Comparison of ENCODE assay signal across 13 cellular contexts in the genomic region with DNA sequence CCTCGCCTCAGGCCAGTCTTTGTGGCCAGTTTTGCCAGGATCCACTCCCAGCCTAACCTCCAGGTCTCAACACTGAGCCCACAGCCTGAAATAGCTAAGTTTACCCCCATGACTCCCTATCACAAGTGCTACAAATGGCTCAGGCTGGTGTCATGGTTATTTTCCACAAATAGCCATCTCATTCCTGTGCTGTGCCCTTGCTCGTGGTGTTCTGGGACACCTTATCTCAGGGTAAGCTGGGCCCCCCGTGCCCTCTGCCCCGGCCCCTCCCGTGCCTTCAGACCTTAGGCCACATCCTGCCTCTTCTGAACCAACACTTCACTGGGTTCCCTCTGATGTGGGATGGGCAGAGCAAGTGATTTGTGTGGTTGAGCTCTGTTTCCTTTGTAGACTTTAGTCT.
DNase-seq lines count a peak whose midpoint lies in the region; ATAC-seq and TF ChIP-seq lines count a peak whose summit lies in the region.
"Had no signal": no experiment of that assay in that cellular context is flagged by ENCODE, and none has a peak within 500 bp of the region (broad histone marks: within the 10 kb centered on the region; RNA-seq: fewer than 3 reads in every experiment).

No MANE protein-coding gene starts in this region.

- peaks cover 23% of the 10 kb centered on the region for H3K4me1 Mint-ChIP-seq in activated CD4-positive, alpha-beta memory T cell treated with anti-CD3 and anti-CD28 coated beads for 36 hours (ENCODE audit: low read depth)
- H3K4me1 Mint-ChIP-seq in HFFc6 (ENCODE audit: low read depth): peaks cover 19% of the 10 kb centered on the region

- peak overlapping the region; percentile 84 for H3K27ac ChIP-seq in left ventricle myocardium inferior (replicated peaks)
- H3K27ac ChIP-seq: coronary artery, Peyer's patch, vagina had no signal

- no peak overlapping the region for H3K4me3 Mint-ChIP-seq in activated CD4-positive, alpha-beta memory T cell treated with anti-CD3 and anti-CD28 coated beads for 36 hours
- no peak overlapping the region for H3K4me3 Mint-ChIP-seq in HFFc6

- H3K27ac Mint-ChIP-seq in activated CD4-positive, alpha-beta memory T cell treated with anti-CD3 and anti-CD28 coated beads for 36 hours: no peak overlapping the region
- no peak overlapping the region for H3K27ac Mint-ChIP-seq in HFFc6

- CTCF ChIA-PET in activated CD4-positive, alpha-beta memory T cell treated with anti-CD3 and anti-CD28 coated beads for 36 hours (lab: Charles Lee): no interaction called here

- TF ChIP-seq CTCF in left ventricle myocardium inferior (IDR thresholded peaks at IDR 0.05; ENCODE audit: borderline replicate concordance) (no peak), HFFc6 (IDR thresholded peaks at IDR 0.05) (no peak)

- H3K27me3 Mint-ChIP-seq in activated CD4-positive, alpha-beta memory T cell treated with anti-CD3 and anti-CD28 coated beads for 36 hours: peaks cover 73% of the 10 kb centered on the region
- H3K27me3 Mint-ChIP-seq in HFFc6 (ENCODE audit: insufficient read depth): peaks cover 12% of the 10 kb centered on the region

- H3K4me1 ChIP-seq in left ventricle myocardium inferior: peaks cover 59% of the 10 kb centered on the region
- H3K4me1 ChIP-seq: Peyer's patch had no signal

- DNase-seq in activated naive CD4-positive, alpha-beta T cell treated with Interleukin-2 at 50 U/mL for 16 hours: peak; percentile 33
- no peak for DNase-seq in activated naive CD4-positive, alpha-beta T cell (lab: John Stamatoyannopoulos, UW)
- peak; percentile 61 for DNase-seq in activated CD4-positive, alpha-beta memory T cell treated with anti-CD3 and anti-CD28 coated beads for 36 hours
- DNase-seq in left ventricle myocardium inferior: peak; percentile 75
- DNase-seq in stimulated activated naive CD8-positive, alpha-beta T cell treated with anti-CD3 and anti-CD28 coated beads, Interleukin-15, Interleukin-2, amounts not matched to agents 100 U/mL and 50 U/mL, for 24 hours: peak; percentile 50
- no peak for DNase-seq in AG08396 (ENCODE audit: low spot score)
- no peak for DNase-seq in HFFc6
- DNase-seq: MG63, NCI-H345 had no signal

- H3K9me3 ChIP-seq in left ventricle myocardium inferior (replicated peaks): no peaks in the 10 kb centered on the region
- H3K9me3 ChIP-seq: MG63, Peyer's patch, vagina had no signal

- peak; percentile 88 for ATAC-seq in stimulated activated naive CD8-positive, alpha-beta T cell treated with anti-CD3 and anti-CD28 coated beads, Interleukin-15, Interleukin-2, amounts not matched to agents 100 U/mL and 50 U/mL, for 24 hours
- no peak for ATAC-seq in GM18858 (IDR thresholded peaks at IDR 0.05; ENCODE audit: unreplicated experiment)

- no peak overlapping the region for H3K4me3 ChIP-seq in left ventricle myocardium inferior
- H3K4me3 ChIP-seq: coronary artery, MG63, Peyer's patch, vagina had no signal

- H3K36me3 Mint-ChIP-seq in activated CD4-positive, alpha-beta memory T cell treated with anti-CD3 and anti-CD28 coated beads for 36 hours: no peaks in the 10 kb centered on the region
- no peaks in the 10 kb centered on the region for H3K36me3 Mint-ChIP-seq in HFFc6 (ENCODE audit: low read depth)

- H3K9me3 Mint-ChIP-seq in activated CD4-positive, alpha-beta memory T cell treated with anti-CD3 and anti-CD28 coated beads for 36 hours: no peaks in the 10 kb centered on the region
- H3K9me3 Mint-ChIP-seq in HFFc6: no peaks in the 10 kb centered on the region

- POLR2A ChIA-PET in activated CD4-positive, alpha-beta memory T cell treated with anti-CD3 and anti-CD28 coated beads for 36 hours (lab: Charles Lee): no interaction called here

- H3K27me3 ChIP-seq in left ventricle myocardium inferior (ENCODE audit: low read depth): no peaks in the 10 kb centered on the region
- H3K27me3 ChIP-seq: MG63, Peyer's patch, vagina had no signal

- intact Hi-C loops in activated CD4-positive, alpha-beta memory T cell treated with anti-CD3 and anti-CD28 coated beads for 36 hours (cut with micrococcal nuclease): no loop called here
- intact Hi-C loops in left ventricle myocardium inferior (cut with micrococcal nuclease): no loop called here

- no peaks in the 10 kb centered on the region for H3K36me3 ChIP-seq in left ventricle myocardium inferior
- H3K36me3 ChIP-seq: MG63, Peyer's patch, vagina had no signal

Comparison
In these comparisons a context has a peak if more than half of its experiments do, and no peak if none do; other contexts are left out.
1. DNase-seq: peak in activated naive CD4-positive, alpha-beta T cell treated with Interleukin-2 at 50 U/mL for 16 hours (single experiment), activated CD4-positive, alpha-beta memory T cell treated with anti-CD3 and anti-CD28 coated beads for 36 hours (single experiment), left ventricle myocardium inferior (single experiment) and stimulated activated naive CD8-positive, alpha-beta T cell treated with anti-CD3 and anti-CD28 coated beads, Interleukin-15, Interleukin-2, amounts not matched to agents 100 U/mL and 50 U/mL, for 24 hours (single experiment); none in activated naive CD4-positive, alpha-beta T cell (0 of 4), AG08396 (single experiment) and HFFc6 (single experiment).